In genomic region chr2:212732860-212733259, GRCh38 we compare ENCODE assay signal across 15 cellular contexts.
A peak's percentile ranks its signal among the peaks of the same experiment; 100 is the strongest.
DNase-seq lines count a peak whose midpoint lies in the region; ATAC-seq and TF ChIP-seq lines count a peak whose summit lies in the region.
"Had no signal": no experiment of that assay in that cellular context is flagged by ENCODE, and none has a peak within 500 bp of the region (broad histone marks: within the 10 kb centered on the region; RNA-seq: fewer than 3 reads in every experiment).

No MANE protein-coding gene starts in this region.

- no peak overlapping the region for H2BK15ac ChIP-seq in neuronal stem cell (ENCODE audit: low read length)

- no peak overlapping the region for H2BK5ac ChIP-seq in neuronal stem cell (ENCODE audit: low read length)

- H3K4me1 ChIP-seq in neuronal stem cell (ENCODE audit: control insufficient read depth in 2 of 2, insufficient read depth in 1 of 2, low read depth in 1 of 2, low read length in 2 of 2), result no peaks in the 10 kb centered on the region
- H3K4me1 ChIP-seq: Caco-2 had no signal

- H3K36me3 ChIP-seq in neuronal stem cell (replicated peaks in 1 of 2; ENCODE audit: control insufficient read depth in 2 of 2, insufficient read depth in 2 of 2, low read length in 2 of 2), result no peaks in the 10 kb centered on the region

- H3K14ac ChIP-seq in neuronal stem cell (ENCODE audit: low read length), result no peak overlapping the region

- H3K4ac ChIP-seq in neuronal stem cell (ENCODE audit: low read length), result no peak overlapping the region

- H3K27me3 ChIP-seq in dorsolateral prefrontal cortex (no peaks in the 10 kb centered on the region), neuronal stem cell (ENCODE audit: control insufficient read depth in 3 of 3, insufficient read depth in 3 of 3, low read depth in 1 of 3, low read length in 3 of 3) (no peaks in the 10 kb centered on the region)

- H3K4me1 Mint-ChIP-seq in natural killer cell treated with Interleukin-12 subunit alpha and Interleukin-12 subunit beta and Interleukin-15 and Interleukin-18, amount 100 ng/mL, for 72 hours (ENCODE audit: low read depth in 2 of 2), result peaks cover 23 to 32% of the 10 kb centered on the region in 2 donors
- peaks cover 0 to 3% of the 10 kb centered on the region in 2 donors for H3K4me1 Mint-ChIP-seq in natural killer cell

- no peaks in the 10 kb centered on the region for H3K79me1 ChIP-seq in neuronal stem cell (ENCODE audit: low read depth, low read length)

- H4K91ac ChIP-seq in neuronal stem cell (ENCODE audit: low read depth, low read length, poor library complexity), result no peak overlapping the region

- H3K9me3 Mint-ChIP-seq in natural killer cell treated with Interleukin-12 subunit alpha and Interleukin-12 subunit beta and Interleukin-15 and Interleukin-18, amount 100 ng/mL, for 72 hours, result no peaks in the 10 kb centered on the region
- no peaks in the 10 kb centered on the region for H3K9me3 Mint-ChIP-seq in natural killer cell

- no peak overlapping the region for H2BK12ac ChIP-seq in neuronal stem cell (ENCODE audit: low read length)

- ATAC-seq in natural killer cell treated with Interleukin-12 subunit alpha and Interleukin-12 subunit beta and Interleukin-15 and Interleukin-18, amount 100 ng/mL, for 72 hours, result peak; percentile 52 to 73
- ATAC-seq in natural killer cell (no peak), GM18519 (IDR thresholded peaks at IDR 0.05; ENCODE audit: low FRiP score, unreplicated experiment) (no peak)
- no peak for ATAC-seq in stimulated activated naive CD8-positive, alpha-beta T cell treated with anti-CD3 and anti-CD28 coated beads, Interleukin-15, Interleukin-2, amounts not matched to agents 100 U/mL and 50 U/mL, for 24 hours
- ATAC-seq: PC-3 had no signal

- H3K18ac ChIP-seq in neuronal stem cell (ENCODE audit: low read length), result no peak overlapping the region

- no CpG with 5 or more reads among the region's 3 CpGs for WGBS in neuronal stem cell (ENCODE audit: extremely low coverage in 2 of 2, insufficient read length in 2 of 2, insufficient replicate concordance in 1 of 2), 2 donors

- H3K4me3 ChIP-seq in fibroblast of mammary gland (ENCODE audit: control insufficient read depth, low read depth, low read length) (no peak overlapping the region), dorsolateral prefrontal cortex (no peak overlapping the region), neuronal stem cell (ENCODE audit: low read length in 2 of 2) (no peak overlapping the region)

- DNase-seq in natural killer cell treated with Interleukin-12 subunit alpha and Interleukin-12 subunit beta and Interleukin-15 and Interleukin-18, amount 100 ng/mL, for 72 hours (ENCODE audit: low spot score), result no peak
- DNase-seq in natural killer cell (no peak), SKM-1 (lab: John Stamatoyannopoulos, UW; ENCODE audit: unreplicated experiment) (peak; percentile 6), fibroblast of mammary gland (ENCODE audit: low read depth) (peak; percentile 17), dorsolateral prefrontal cortex (no peak), neuronal stem cell (ENCODE audit: low spot score) (no peak)
- no peak for DNase-seq in stimulated activated naive CD8-positive, alpha-beta T cell treated with anti-CD3 and anti-CD28 coated beads, Interleukin-15, Interleukin-2, amounts not matched to agents 100 U/mL and 50 U/mL, for 24 hours
- DNase-seq: Caco-2, DMS53, NCI-H1092 treated with DMSO at 0.1 percent for 48 hours, NCI-H1694, NCI-H2107, NCI-H446, PC-3 had no signal

- H3K27ac Mint-ChIP-seq in natural killer cell treated with Interleukin-12 subunit alpha and Interleukin-12 subunit beta and Interleukin-15 and Interleukin-18, amount 100 ng/mL, for 72 hours, result peak overlapping the region; percentile 45 to 47
- no peak overlapping the region for H3K27ac Mint-ChIP-seq in natural killer cell

- H4K8ac ChIP-seq in neuronal stem cell (ENCODE audit: low read depth, low read length), result no peak overlapping the region

- no peaks in the 10 kb centered on the region for H3K9me3 ChIP-seq in neuronal stem cell (replicated peaks in 1 of 2; ENCODE audit: control insufficient read depth in 2 of 2, insufficient read depth in 1 of 2, low read depth in 1 of 2, low read length in 2 of 2)
- H3K9me3 ChIP-seq: Caco-2 had no signal

- H3K4me3 Mint-ChIP-seq in natural killer cell treated with Interleukin-12 subunit alpha and Interleukin-12 subunit beta and Interleukin-15 and Interleukin-18, amount 100 ng/mL, for 72 hours, result peak overlapping the region; percentile 16
- no peak overlapping the region for H3K4me3 Mint-ChIP-seq in natural killer cell

- no peak overlapping the region for H2AK5ac ChIP-seq in neuronal stem cell (ENCODE audit: low read depth, low read length)

- no peak overlapping the region for H3K23ac ChIP-seq in neuronal stem cell (ENCODE audit: low read depth, low read length, poor library complexity)

- H3K4me2 ChIP-seq in neuronal stem cell (ENCODE audit: insufficient read depth, low read length, poor library complexity, severe bottlenecking), result no peak overlapping the region

- TF ChIP-seq CTCF in natural killer cell (IDR thresholded peaks at IDR 0.05) (no peak), fibroblast of mammary gland (conservative IDR thresholded peaks at IDR 0.05; ENCODE audit: control insufficient read depth, insufficient read depth, low read depth, low read length) (no peak), dorsolateral prefrontal cortex (IDR thresholded peaks at IDR 0.05 in 54 of 56, conservative IDR thresholded peaks at IDR 0.05 in 2 of 56; ENCODE audit: low read depth in 1 of 56, partially characterized antibody in 56 of 56) (no peak)

- no peak overlapping the region for H2BK120ac ChIP-seq in neuronal stem cell (ENCODE audit: low read depth, low read length)

- H3K9ac ChIP-seq in neuronal stem cell (ENCODE audit: low read depth, low read length, poor library complexity), result no peak overlapping the region

- H2AFZ ChIP-seq in neuronal stem cell (ENCODE audit: low read length), result no peak overlapping the region

- H3K36me3 Mint-ChIP-seq in natural killer cell treated with Interleukin-12 subunit alpha and Interleukin-12 subunit beta and Interleukin-15 and Interleukin-18, amount 100 ng/mL, for 72 hours, result no peaks in the 10 kb centered on the region
- H3K36me3 Mint-ChIP-seq in natural killer cell, result no peaks in the 10 kb centered on the region

- no peaks in the 10 kb centered on the region for H3K27me3 Mint-ChIP-seq in natural killer cell treated with Interleukin-12 subunit alpha and Interleukin-12 subunit beta and Interleukin-15 and Interleukin-18, amount 100 ng/mL, for 72 hours
- H3K27me3 Mint-ChIP-seq in natural killer cell (ENCODE audit: low read depth in 2 of 2), result no peaks in the 10 kb centered on the region

- H3K27ac ChIP-seq in dorsolateral prefrontal cortex (no peak overlapping the region), neuronal stem cell (replicated peaks; ENCODE audit: low read length) (no peak overlapping the region)

- intact Hi-C loops in natural killer cell (cut with micrococcal nuclease) (no loop called here), dorsolateral prefrontal cortex (cut with DNase I) (no loop called here)

Comparison
In these comparisons a context has a peak if more than half of its experiments do, and no peak if none do; other contexts are left out.
1. ATAC-seq: peak in natural killer cell treated with Interleukin-12 subunit alpha and Interleukin-12 subunit beta and Interleukin-15 and Interleukin-18, amount 100 ng/mL, for 72 hours (2 of 2); none in natural killer cell (0 of 3), stimulated activated naive CD8-positive, alpha-beta T cell treated with anti-CD3 and anti-CD28 coated beads, Interleukin-15, Interleukin-2, amounts not matched to agents 100 U/mL and 50 U/mL, for 24 hours (single experiment) and GM18519 (single experiment).
2. H3K27ac Mint-ChIP-seq: peak in natural killer cell treated with Interleukin-12 subunit alpha and Interleukin-12 subunit beta and Interleukin-15 and Interleukin-18, amount 100 ng/mL, for 72 hours (2 of 2); none in natural killer cell (0 of 2).
3. DNase-seq: peak in SKM-1 (single experiment) and fibroblast of mammary gland (single experiment); none in natural killer cell treated with Interleukin-12 subunit alpha and Interleukin-12 subunit beta and Interleukin-15 and Interleukin-18, amount 100 ng/mL, for 72 hours (single experiment), natural killer cell (single experiment), dorsolateral prefrontal cortex (0 of 10), neuronal stem cell (single experiment) and stimulated activated naive CD8-positive, alpha-beta T cell treated with anti-CD3 and anti-CD28 coated beads, Interleukin-15, Interleukin-2, amounts not matched to agents 100 U/mL and 50 U/mL, for 24 hours (single experiment).